In genomic region chr7:43990829-43991228, GRCh38 we compare ENCODE assay signal across 8 cellular contexts. TPM values are rescaled to one million over a fixed set of nuclear protein-coding genes. Genes with fewer than 3 reads are reported as not detected.
"Had no signal": no experiment of that assay in that cellular context is flagged by ENCODE, and none has a peak within 500 bp of the region (broad histone marks: within the 10 kb centered on the region; RNA-seq: fewer than 3 reads in every experiment).

No MANE protein-coding gene starts in this region.

RNA-seq across cellular contexts. Expression of gene SPDYE1, which starts 6.9 kb away (rescaled TPM):
- total RNA-seq: HT-29, M059J, NCI-H460, PC-9, Peyer's patch, Right ventricle myocardium superior, RPMI7951, SJSA1 had no signal
